In the genomic region with DNA sequence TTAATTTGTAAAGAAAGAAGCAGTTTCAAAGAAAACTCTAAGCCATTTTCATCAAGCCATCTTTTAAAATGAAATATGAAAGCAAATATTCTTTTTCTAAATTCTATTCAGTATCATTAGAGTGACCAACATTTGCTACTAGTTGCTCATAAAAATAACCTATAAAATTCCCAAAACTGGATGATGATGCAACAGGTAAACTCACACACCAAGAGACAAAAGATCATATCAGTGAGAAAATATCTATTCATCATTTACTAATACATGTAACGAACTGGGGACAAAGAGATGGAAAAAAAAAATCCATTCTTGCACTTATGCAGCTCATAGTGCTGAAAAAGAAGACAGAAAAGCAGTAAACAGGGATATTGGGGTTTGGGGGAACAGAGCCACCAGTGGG, we compare ENCODE assay signal across 34 cellular contexts. TPM values are rescaled to one million over a fixed set of nuclear protein-coding genes. Genes with fewer than 3 reads are reported as not detected.
"Had no signal": no experiment of that assay in that cellular context is flagged by ENCODE, and none has a peak within 500 bp of the region (broad histone marks: within the 10 kb centered on the region; RNA-seq: fewer than 3 reads in every experiment).

No MANE protein-coding gene starts in this region.

- H3K4me3 ChIP-seq: adrenal gland had no signal

- H3K4me1 ChIP-seq: adrenal gland had no signal

- H3K36me3 ChIP-seq: adrenal gland had no signal

- H3K27ac ChIP-seq: adrenal gland had no signal

- H3K9me3 ChIP-seq: adrenal gland had no signal

- FAIRE-seq: colon, TTC549 had no signal

- H3K27me3 Mint-ChIP-seq: activated B cell treated with CpG ODN at 0.5 μM for 24 hours; activated CD4-positive, alpha-beta memory T cell treated with anti-CD3 and anti-CD28 coated beads for 36 hours; activated CD4-positive, alpha-beta T cell treated with anti-CD3 and anti-CD28 coated beads, Interleukin-2, amount 10 ng/mL, durations not matched to agents 24 days and 14 days; activated CD8-positive, alpha-beta T cell treated with anti-CD3 and anti-CD28 coated beads for 36 hours; activated naive CD8-positive, alpha-beta T cell treated with anti-CD3 and anti-CD28 coated beads for 36 hours; activated T-helper 17 cell treated with anti-CD3 and anti-CD28 coated beads, Interleukin-2, amount 50 U/mL, for 72 hours; brain had no signal

- H3K4me1 Mint-ChIP-seq: activated B cell treated with CpG ODN at 0.5 μM for 24 hours; activated CD4-positive, alpha-beta T cell treated with anti-CD3 and anti-CD28 coated beads, Interleukin-2, amount 10 ng/mL, durations not matched to agents 24 days and 14 days; activated naive CD8-positive, alpha-beta T cell treated with anti-CD3 and anti-CD28 coated beads for 36 hours; activated T-helper 17 cell treated with anti-CD3 and anti-CD28 coated beads, Interleukin-2, amount 50 U/mL, for 72 hours had no signal

- DNase-seq: activated B cell treated with CpG ODN at 0.5 μM for 24 hours; activated CD4-positive, alpha-beta memory T cell treated with anti-CD3 and anti-CD28 coated beads for 36 hours; activated CD4-positive, alpha-beta T cell treated with anti-CD3 and anti-CD28 coated beads for 4 hours; activated CD4-positive, alpha-beta T cell treated with anti-CD3 and anti-CD28 coated beads, Interleukin-2, amount 10 ng/mL, durations not matched to agents 24 days and 14 days; activated CD4-positive, alpha-beta T cell treated with anti-CD3 and anti-CD28 coated beads, Interleukin-2, amount 50 U/mL, for 1 hour; activated CD4-positive, alpha-beta T cell treated with anti-CD3 and anti-CD28 coated beads, Interleukin-2, amount 50 U/mL, for 4 hours; activated CD4-positive, CD25-positive, alpha-beta regulatory T cell treated with anti-CD3 and anti-CD28 coated beads, Interleukin-2, amount 50 U/mL, for 72 hours; activated CD8-positive, alpha-beta memory T cell treated with anti-CD3 and anti-CD28 coated beads, Interleukin-2, amount 50 U/mL, for 4 hours; activated CD8-positive, alpha-beta T cell treated with anti-CD3 and anti-CD28 coated beads for 36 hours; activated effector memory CD4-positive, alpha-beta T cell treated with anti-CD3 and anti-CD28 coated beads, Interleukin-2, amount 50 U/mL, for 16 hours; activated gamma-delta T cell treated with Interleukin-2 at 50 U/mL for 16 hours; activated naive CD4-positive, alpha-beta T cell; activated naive CD4-positive, alpha-beta T cell treated with anti-CD3 and anti-CD28 coated beads for 36 hours; activated naive CD4-positive, alpha-beta T cell treated with anti-CD3 and anti-CD28 coated beads, Interleukin-2, amount 50 U/mL, for 16 hours; activated naive CD8-positive, alpha-beta T cell treated with anti-CD3 and anti-CD28 coated beads for 36 hours; activated T-cell treated with anti-CD3 and anti-CD28 coated beads for 4 hours; activated T-cell treated with anti-CD3 and anti-CD28 coated beads, Interleukin-2, amount 50 U/mL, for 1 hour; activated T-cell treated with anti-CD3 and anti-CD28 coated beads, Interleukin-2, amount 50 U/mL, for 4 hours; activated T-cell treated with anti-CD3 and anti-CD28 coated beads, Interleukin-2, amount 50 U/mL, for 72 hours; adrenal gland; amniotic stem cell; aorta; central memory CD4-positive, alpha-beta T cell; T-helper 2 cell; T-helper 9 cell had no signal

- H3K4me3 Mint-ChIP-seq: activated B cell treated with CpG ODN at 0.5 μM for 24 hours; activated CD4-positive, alpha-beta memory T cell treated with anti-CD3 and anti-CD28 coated beads for 36 hours; activated CD4-positive, alpha-beta T cell treated with anti-CD3 and anti-CD28 coated beads, Interleukin-2, amount 10 ng/mL, durations not matched to agents 24 days and 14 days; activated CD8-positive, alpha-beta T cell treated with anti-CD3 and anti-CD28 coated beads for 36 hours; activated naive CD4-positive, alpha-beta T cell treated with anti-CD3 and anti-CD28 coated beads for 36 hours; activated naive CD8-positive, alpha-beta T cell treated with anti-CD3 and anti-CD28 coated beads for 36 hours; activated T-cell treated with anti-CD3 and anti-CD28 coated beads, Interleukin-2, amount 50 U/mL, for 4 hours; activated T-cell treated with anti-CD3 and anti-CD28 coated beads, Interleukin-2, amount 50 U/mL, for 72 hours; activated T-helper 1 cell treated with anti-CD3 and anti-CD28 coated beads, Interleukin-12 subunit alpha, Interleukin-12 subunit beta, Interleukin-2, Interleukin-4 antibody, amounts not matched to agents 30 ng/mL and 10 ng/mL and 1 ng/mL, durations not matched to agents 14 hours and 24 hours and 36 hours; activated T-helper 17 cell treated with anti-CD3 and anti-CD28 coated beads, Interleukin-2, amount 50 U/mL, for 72 hours; brain; T-helper 1 cell treated with Interleukin-12 subunit alpha and Interleukin-12 subunit beta and Interleukin-4 antibody, amounts not matched to agents 30 μg/mL and 1 μg/mL, for 36 hours; T-helper 2 cell treated with Interferon-gamma antibody and Interleukin-4, amounts not matched to agents 5 μg/mL and 100 μg/mL, for 36 hours had no signal

- H3K27me3 ChIP-seq: adrenal gland had no signal

- H3K9me3 Mint-ChIP-seq: activated B cell treated with CpG ODN at 0.5 μM for 24 hours; activated T-helper 1 cell treated with anti-CD3 and anti-CD28 coated beads, Interleukin-12 subunit alpha, Interleukin-12 subunit beta, Interleukin-2, Interleukin-4 antibody, amounts not matched to agents 30 ng/mL and 10 ng/mL and 1 ng/mL, durations not matched to agents 14 hours and 24 hours and 36 hours; T-helper 1 cell treated with Interleukin-12 subunit alpha and Interleukin-12 subunit beta and Interleukin-4 antibody, amounts not matched to agents 30 μg/mL and 1 μg/mL, for 36 hours; T-helper 2 cell treated with Interferon-gamma antibody and Interleukin-4, amounts not matched to agents 5 μg/mL and 100 μg/mL, for 36 hours had no signal

- H3K36me3 Mint-ChIP-seq: activated CD4-positive, alpha-beta memory T cell treated with anti-CD3 and anti-CD28 coated beads for 36 hours; activated naive CD4-positive, alpha-beta T cell treated with anti-CD3 and anti-CD28 coated beads, Interleukin-2, amount 50 U/mL, for 72 hours; activated naive CD8-positive, alpha-beta T cell treated with anti-CD3 and anti-CD28 coated beads for 36 hours had no signal

- H3K27ac Mint-ChIP-seq: activated B cell treated with CpG ODN at 0.5 μM for 24 hours; activated CD4-positive, alpha-beta memory T cell treated with anti-CD3 and anti-CD28 coated beads for 36 hours; activated CD4-positive, alpha-beta T cell treated with anti-CD3 and anti-CD28 coated beads, Interleukin-2, amount 10 ng/mL, durations not matched to agents 24 days and 14 days; activated CD8-positive, alpha-beta T cell treated with anti-CD3 and anti-CD28 coated beads for 36 hours; activated naive CD4-positive, alpha-beta T cell treated with anti-CD3 and anti-CD28 coated beads for 36 hours; activated naive CD4-positive, alpha-beta T cell treated with anti-CD3 and anti-CD28 coated beads, Interleukin-2, amount 50 U/mL, for 72 hours; activated naive CD8-positive, alpha-beta T cell treated with anti-CD3 and anti-CD28 coated beads for 36 hours; activated T-cell treated with anti-CD3 and anti-CD28 coated beads, Interleukin-2, amount 50 U/mL, for 72 hours; activated T-helper 1 cell treated with anti-CD3 and anti-CD28 coated beads, Interleukin-12 subunit alpha, Interleukin-12 subunit beta, Interleukin-2, Interleukin-4 antibody, amounts not matched to agents 30 ng/mL and 10 ng/mL and 1 ng/mL, durations not matched to agents 14 hours and 24 hours and 36 hours; activated T-helper 17 cell treated with anti-CD3 and anti-CD28 coated beads, Interleukin-2, amount 50 U/mL, for 72 hours; T-helper 1 cell treated with Interleukin-12 subunit alpha and Interleukin-12 subunit beta and Interleukin-4 antibody, amounts not matched to agents 30 μg/mL and 1 μg/mL, for 36 hours; T-helper 2 cell treated with Interferon-gamma antibody and Interleukin-4, amounts not matched to agents 5 μg/mL and 100 μg/mL, for 36 hours had no signal

- ATAC-seq: activated CD8-positive, alpha-beta T cell treated with anti-CD3 and anti-CD28 coated beads for 36 hours; activated naive CD4-positive, alpha-beta T cell treated with anti-CD3 and anti-CD28 coated beads, Interleukin-2, amount 50 U/mL, for 72 hours; activated T-cell treated with anti-CD3 and anti-CD28 coated beads, Interleukin-2, amount 50 U/mL, for 4 hours; activated T-cell treated with anti-CD3 and anti-CD28 coated beads, Interleukin-2, amount 50 U/mL, for 72 hours; activated T-helper 17 cell treated with anti-CD3 and anti-CD28 coated beads, Interleukin-2, amount 50 U/mL, for 72 hours had no signal

RNA-seq across cellular contexts. Expression of gene PDGFC, which starts 48.1 kb away (rescaled TPM):
- total RNA-seq: activated B cell treated with CpG ODN at 0.5 μM for 24 hours; activated CD4-positive, alpha-beta memory T cell treated with anti-CD3 and anti-CD28 coated beads for 36 hours; activated CD4-positive, alpha-beta T cell treated with anti-CD3 and anti-CD28 coated beads, Interleukin-2, amount 10 ng/mL, durations not matched to agents 24 days and 14 days; activated CD8-positive, alpha-beta memory T cell treated with anti-CD3 and anti-CD28 coated beads for 36 hours; activated CD8-positive, alpha-beta T cell treated with anti-CD3 and anti-CD28 coated beads for 36 hours; activated naive CD4-positive, alpha-beta T cell treated with anti-CD3 and anti-CD28 coated beads for 36 hours; activated naive CD4-positive, alpha-beta T cell treated with anti-CD3 and anti-CD28 coated beads, Interleukin-2, amount 50 U/mL, for 72 hours; activated naive CD8-positive, alpha-beta T cell treated with anti-CD3 and anti-CD28 coated beads for 36 hours; activated T-cell treated with anti-CD3 and anti-CD28 coated beads, Interleukin-2, amount 50 U/mL, for 72 hours; activated T-helper 1 cell treated with anti-CD3 and anti-CD28 coated beads, Interleukin-12 subunit alpha, Interleukin-12 subunit beta, Interleukin-2, Interleukin-4 antibody, amounts not matched to agents 30 ng/mL and 10 ng/mL and 1 ng/mL, durations not matched to agents 14 hours and 24 hours and 36 hours; activated T-helper 17 cell treated with anti-CD3 and anti-CD28 coated beads, Interleukin-2, amount 50 U/mL, for 72 hours had no signal
